ENCODE assay signal across 1 cellular context in the genomic region with DNA sequence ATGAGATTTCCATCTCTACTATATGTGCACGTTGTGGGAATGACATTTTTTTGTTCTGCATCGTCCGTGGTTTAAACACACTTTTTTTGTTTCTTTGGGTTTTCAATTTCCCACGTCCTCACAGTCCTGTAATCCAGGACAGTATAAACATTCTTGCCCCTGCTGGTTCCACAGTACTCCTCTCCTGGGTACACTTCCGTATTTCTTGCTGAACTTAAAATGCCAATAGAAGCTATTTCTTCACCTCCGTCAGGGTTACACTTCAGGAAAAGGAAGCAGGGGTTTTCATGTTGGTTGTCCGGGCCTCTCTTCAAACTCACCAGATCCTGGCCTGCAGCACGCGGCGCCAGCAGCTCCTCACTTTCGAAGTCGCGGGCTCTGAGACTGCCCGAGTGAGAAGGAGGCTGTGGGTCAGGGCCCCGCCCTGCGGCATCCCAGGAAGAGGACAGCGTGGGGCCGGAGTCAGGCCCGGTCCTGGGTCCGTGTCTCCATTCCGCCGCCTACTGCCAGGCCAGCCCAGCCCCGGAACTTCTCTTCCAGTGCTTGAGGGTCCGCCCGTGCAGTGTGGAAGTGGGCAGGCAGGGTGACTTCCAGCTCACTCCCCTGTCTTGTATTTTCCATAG.
TF ChIP-seq lines count a peak whose summit lies in the region.

No MANE protein-coding gene starts in this region.

TF ChIP-seq in GM23338, 12 proteins besides CTCF, POLR2A, EP300 and RAD21 (continued from another document):
- TF ChIP-seq, protein P1, sequence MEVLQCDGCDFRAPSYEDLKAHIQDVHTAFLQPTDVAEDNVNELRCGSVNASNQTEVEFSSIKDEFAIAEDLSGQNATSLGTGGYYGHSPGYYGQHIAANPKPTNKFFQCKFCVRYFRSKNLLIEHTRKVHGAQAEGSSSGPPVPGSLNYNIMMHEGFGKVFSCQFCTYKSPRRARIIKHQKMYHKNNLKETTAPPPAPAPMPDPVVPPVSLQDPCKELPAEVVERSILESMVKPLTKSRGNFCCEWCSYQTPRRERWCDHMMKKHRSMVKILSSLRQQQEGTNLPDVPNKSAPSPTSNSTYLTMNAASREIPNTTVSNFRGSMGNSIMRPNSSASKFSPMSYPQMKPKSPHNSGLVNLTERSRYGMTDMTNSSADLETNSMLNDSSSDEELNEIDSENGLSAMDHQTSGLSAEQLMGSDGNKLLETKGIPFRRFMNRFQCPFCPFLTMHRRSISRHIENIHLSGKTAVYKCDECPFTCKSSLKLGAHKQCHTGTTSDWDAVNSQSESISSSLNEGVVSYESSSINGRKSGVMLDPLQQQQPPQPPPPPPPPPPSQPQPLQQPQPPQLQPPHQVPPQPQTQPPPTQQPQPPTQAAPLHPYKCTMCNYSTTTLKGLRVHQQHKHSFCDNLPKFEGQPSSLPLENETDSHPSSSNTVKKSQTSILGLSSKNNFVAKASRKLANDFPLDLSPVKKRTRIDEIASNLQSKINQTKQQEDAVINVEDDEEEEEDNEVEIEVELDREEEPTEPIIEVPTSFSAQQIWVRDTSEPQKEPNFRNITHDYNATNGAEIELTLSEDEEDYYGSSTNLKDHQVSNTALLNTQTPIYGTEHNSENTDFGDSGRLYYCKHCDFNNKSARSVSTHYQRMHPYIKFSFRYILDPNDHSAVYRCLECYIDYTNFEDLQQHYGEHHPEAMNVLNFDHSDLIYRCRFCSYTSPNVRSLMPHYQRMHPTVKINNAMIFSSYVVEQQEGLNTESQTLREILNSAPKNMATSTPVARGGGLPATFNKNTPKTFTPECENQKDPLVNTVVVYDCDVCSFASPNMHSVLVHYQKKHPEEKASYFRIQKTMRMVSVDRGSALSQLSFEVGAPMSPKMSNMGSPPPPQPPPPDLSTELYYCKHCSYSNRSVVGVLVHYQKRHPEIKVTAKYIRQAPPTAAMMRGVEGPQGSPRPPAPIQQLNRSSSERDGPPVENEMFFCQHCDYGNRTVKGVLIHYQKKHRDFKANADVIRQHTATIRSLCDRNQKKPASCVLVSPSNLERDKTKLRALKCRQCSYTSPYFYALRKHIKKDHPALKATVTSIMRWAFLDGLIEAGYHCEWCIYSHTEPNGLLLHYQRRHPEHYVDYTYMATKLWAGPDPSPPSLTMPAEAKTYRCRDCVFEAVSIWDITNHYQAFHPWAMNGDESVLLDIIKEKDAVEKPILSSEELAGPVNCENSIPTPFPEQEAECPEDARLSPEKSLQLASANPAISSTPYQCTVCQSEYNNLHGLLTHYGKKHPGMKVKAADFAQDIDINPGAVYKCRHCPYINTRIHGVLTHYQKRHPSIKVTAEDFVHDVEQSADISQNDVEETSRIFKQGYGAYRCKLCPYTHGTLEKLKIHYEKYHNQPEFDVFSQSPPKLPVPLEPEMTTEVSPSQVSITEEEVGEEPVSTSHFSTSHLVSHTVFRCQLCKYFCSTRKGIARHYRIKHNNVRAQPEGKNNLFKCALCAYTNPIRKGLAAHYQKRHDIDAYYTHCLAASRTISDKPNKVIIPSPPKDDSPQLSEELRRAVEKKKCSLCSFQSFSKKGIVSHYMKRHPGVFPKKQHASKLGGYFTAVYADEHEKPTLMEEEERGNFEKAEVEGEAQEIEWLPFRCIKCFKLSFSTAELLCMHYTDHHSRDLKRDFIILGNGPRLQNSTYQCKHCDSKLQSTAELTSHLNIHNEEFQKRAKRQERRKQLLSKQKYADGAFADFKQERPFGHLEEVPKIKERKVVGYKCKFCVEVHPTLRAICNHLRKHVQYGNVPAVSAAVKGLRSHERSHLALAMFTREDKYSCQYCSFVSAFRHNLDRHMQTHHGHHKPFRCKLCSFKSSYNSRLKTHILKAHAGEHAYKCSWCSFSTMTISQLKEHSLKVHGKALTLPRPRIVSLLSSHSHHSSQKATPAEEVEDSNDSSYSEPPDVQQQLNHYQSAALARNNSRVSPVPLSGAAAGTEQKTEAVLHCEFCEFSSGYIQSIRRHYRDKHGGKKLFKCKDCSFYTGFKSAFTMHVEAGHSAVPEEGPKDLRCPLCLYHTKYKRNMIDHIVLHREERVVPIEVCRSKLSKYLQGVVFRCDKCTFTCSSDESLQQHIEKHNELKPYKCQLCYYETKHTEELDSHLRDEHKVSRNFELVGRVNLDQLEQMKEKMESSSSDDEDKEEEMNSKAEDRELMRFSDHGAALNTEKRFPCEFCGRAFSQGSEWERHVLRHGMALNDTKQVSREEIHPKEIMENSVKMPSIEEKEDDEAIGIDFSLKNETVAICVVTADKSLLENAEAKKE (CRISPR knock-in tag; IDR thresholded peaks at IDR 0.05) = no peak
- TF ChIP-seq POLR2AphosphoS5 (IDR thresholded peaks at IDR 0.05; ENCODE audit: low read depth) (no peak), EZH2phosphoT487 (IDR thresholded peaks at IDR 0.05; ENCODE audit: unreplicated experiment) (no peak), NANOG (IDR thresholded peaks at IDR 0.05; ENCODE audit: borderline replicate concordance) (no peak), STAT1 (IDR thresholded peaks at IDR 0.05; ENCODE audit: unreplicated experiment) (no peak), EZH2 (IDR thresholded peaks at IDR 0.05; ENCODE audit: low read depth, unreplicated experiment) (no peak), ZNF331 (CRISPR knock-in tag; IDR thresholded peaks at IDR 0.05; ENCODE audit: low read depth) (no peak), CREB1 (CRISPR knock-in tag; IDR thresholded peaks at IDR 0.05; ENCODE audit: low read depth) (no peak), JUNB (IDR thresholded peaks at IDR 0.05; ENCODE audit: unreplicated experiment) (no peak)
- TF ChIP-seq, protein P2, sequence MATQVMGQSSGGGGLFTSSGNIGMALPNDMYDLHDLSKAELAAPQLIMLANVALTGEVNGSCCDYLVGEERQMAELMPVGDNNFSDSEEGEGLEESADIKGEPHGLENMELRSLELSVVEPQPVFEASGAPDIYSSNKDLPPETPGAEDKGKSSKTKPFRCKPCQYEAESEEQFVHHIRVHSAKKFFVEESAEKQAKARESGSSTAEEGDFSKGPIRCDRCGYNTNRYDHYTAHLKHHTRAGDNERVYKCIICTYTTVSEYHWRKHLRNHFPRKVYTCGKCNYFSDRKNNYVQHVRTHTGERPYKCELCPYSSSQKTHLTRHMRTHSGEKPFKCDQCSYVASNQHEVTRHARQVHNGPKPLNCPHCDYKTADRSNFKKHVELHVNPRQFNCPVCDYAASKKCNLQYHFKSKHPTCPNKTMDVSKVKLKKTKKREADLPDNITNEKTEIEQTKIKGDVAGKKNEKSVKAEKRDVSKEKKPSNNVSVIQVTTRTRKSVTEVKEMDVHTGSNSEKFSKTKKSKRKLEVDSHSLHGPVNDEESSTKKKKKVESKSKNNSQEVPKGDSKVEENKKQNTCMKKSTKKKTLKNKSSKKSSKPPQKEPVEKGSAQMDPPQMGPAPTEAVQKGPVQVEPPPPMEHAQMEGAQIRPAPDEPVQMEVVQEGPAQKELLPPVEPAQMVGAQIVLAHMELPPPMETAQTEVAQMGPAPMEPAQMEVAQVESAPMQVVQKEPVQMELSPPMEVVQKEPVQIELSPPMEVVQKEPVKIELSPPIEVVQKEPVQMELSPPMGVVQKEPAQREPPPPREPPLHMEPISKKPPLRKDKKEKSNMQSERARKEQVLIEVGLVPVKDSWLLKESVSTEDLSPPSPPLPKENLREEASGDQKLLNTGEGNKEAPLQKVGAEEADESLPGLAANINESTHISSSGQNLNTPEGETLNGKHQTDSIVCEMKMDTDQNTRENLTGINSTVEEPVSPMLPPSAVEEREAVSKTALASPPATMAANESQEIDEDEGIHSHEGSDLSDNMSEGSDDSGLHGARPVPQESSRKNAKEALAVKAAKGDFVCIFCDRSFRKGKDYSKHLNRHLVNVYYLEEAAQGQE (IDR thresholded peaks at IDR 0.05; ENCODE audit: unreplicated experiment) = no peak
- TF ChIP-seq, protein P3, sequence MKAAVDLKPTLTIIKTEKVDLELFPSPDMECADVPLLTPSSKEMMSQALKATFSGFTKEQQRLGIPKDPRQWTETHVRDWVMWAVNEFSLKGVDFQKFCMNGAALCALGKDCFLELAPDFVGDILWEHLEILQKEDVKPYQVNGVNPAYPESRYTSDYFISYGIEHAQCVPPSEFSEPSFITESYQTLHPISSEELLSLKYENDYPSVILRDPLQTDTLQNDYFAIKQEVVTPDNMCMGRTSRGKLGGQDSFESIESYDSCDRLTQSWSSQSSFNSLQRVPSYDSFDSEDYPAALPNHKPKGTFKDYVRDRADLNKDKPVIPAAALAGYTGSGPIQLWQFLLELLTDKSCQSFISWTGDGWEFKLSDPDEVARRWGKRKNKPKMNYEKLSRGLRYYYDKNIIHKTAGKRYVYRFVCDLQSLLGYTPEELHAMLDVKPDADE (IDR thresholded peaks at IDR 0.05) = no peak
